In genomic region chr9:81317223-81317622, GRCh38 we compare ENCODE assay signal across 22 cellular contexts.
"Had no signal": no experiment of that assay in that cellular context is flagged by ENCODE, and none has a peak within 500 bp of the region (broad histone marks: within the 10 kb centered on the region; RNA-seq: fewer than 3 reads in every experiment).

No MANE protein-coding gene starts in this region.

- H3K27me3 ChIP-seq: breast epithelium had no signal

- H3K4me3 Mint-ChIP-seq: activated CD8-positive, alpha-beta T cell treated with anti-CD3 and anti-CD28 coated beads for 36 hours; activated naive CD8-positive, alpha-beta T cell treated with anti-CD3 and anti-CD28 coated beads, Interleukin-2, amount 10 ng/mL, durations not matched to agents 7 days and 5 days had no signal

- H3K27ac ChIP-seq: breast epithelium, PC-9 had no signal

- ATAC-seq: activated CD8-positive, alpha-beta T cell treated with anti-CD3 and anti-CD28 coated beads for 36 hours; K562 had no signal

- H3K9me3 ChIP-seq: breast epithelium had no signal

- H3K36me3 Mint-ChIP-seq: activated naive CD8-positive, alpha-beta T cell treated with anti-CD3 and anti-CD28 coated beads, Interleukin-2, amount 10 ng/mL, durations not matched to agents 7 days and 5 days had no signal

- H3K4me1 Mint-ChIP-seq: activated naive CD8-positive, alpha-beta T cell treated with anti-CD3 and anti-CD28 coated beads, Interleukin-2, amount 10 ng/mL, durations not matched to agents 7 days and 5 days had no signal

- H3K4me1 ChIP-seq: breast epithelium had no signal

- H3K27me3 Mint-ChIP-seq: activated CD8-positive, alpha-beta T cell treated with anti-CD3 and anti-CD28 coated beads for 36 hours; activated naive CD8-positive, alpha-beta T cell treated with anti-CD3 and anti-CD28 coated beads, Interleukin-2, amount 10 ng/mL, durations not matched to agents 7 days and 5 days had no signal

- H3K36me3 ChIP-seq: breast epithelium had no signal

- H3K27ac Mint-ChIP-seq: activated CD8-positive, alpha-beta T cell treated with anti-CD3 and anti-CD28 coated beads for 36 hours; activated naive CD8-positive, alpha-beta T cell treated with anti-CD3 and anti-CD28 coated beads, Interleukin-2, amount 10 ng/mL, durations not matched to agents 7 days and 5 days had no signal

- H3K4me3 ChIP-seq: breast epithelium, K562, PC-9 had no signal

- DNase-seq: activated CD4-positive, alpha-beta T cell treated with anti-CD3 and anti-CD28 coated beads, Interleukin-2, amount 50 U/mL, for 1 hour; activated CD4-positive, CD25-positive, alpha-beta regulatory T cell; activated CD8-positive, alpha-beta memory T cell treated with anti-CD3 and anti-CD28 coated beads, Interleukin-2, amount 50 U/mL, for 48 hours; activated CD8-positive, alpha-beta T cell treated with anti-CD3 and anti-CD28 coated beads for 36 hours; activated naive CD4-positive, alpha-beta T cell treated with anti-CD3 and anti-CD28 coated beads, Interleukin-2, amount 50 U/mL, for 16 hours; activated naive CD8-positive, alpha-beta T cell treated with anti-CD3 and anti-CD28 coated beads, Interleukin-2, amount 10 ng/mL, durations not matched to agents 7 days and 5 days; activated T-cell treated with anti-CD3 and anti-CD28 coated beads, Interleukin-2, amount 50 U/mL, for 1 hour; aorta; caudate nucleus; Karpas-422; MV-4-11; NCI-H1092 treated with DMSO at 0.1 percent for 48 hours; NCI-H1436; NCI-H187; NCI-H2081; NCI-H524; PC-9; SIG-M5; T-helper 2 cell; T1000 had no signal
